10 cellular contexts compared by ENCODE assay signal in the genomic region with DNA sequence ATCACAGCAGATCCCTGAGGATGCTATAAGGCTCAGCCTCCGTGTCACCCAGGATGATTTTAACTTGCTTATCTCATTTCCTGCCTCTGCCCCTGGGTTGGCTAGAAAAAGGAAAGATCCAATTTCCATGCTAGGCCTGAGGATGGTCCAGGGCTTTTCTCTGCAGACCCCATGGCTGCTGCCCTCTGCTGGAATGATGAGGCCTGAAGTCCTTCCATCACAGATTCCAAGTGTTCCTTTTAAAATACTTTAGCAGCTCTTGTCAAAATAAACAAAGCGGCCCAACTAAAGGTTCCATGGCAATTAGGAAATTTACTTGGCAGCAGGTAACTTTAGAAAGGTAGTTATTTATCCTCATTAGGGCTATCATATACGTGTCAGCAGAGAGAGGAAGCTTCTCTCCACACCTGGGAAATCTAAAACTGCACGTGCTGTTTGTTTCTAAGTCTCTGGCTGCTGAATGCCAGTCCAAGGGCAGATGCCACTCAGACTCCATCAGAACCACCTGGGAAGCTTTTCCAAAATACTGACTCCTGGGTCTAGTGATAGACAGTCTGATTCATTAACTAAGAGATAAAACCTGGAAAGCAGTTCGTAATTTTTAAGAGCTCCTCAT.
DNase-seq lines count a peak whose midpoint lies in the region; ATAC-seq lines count a peak whose summit lies in the region.
"Had no signal": no experiment of that assay in that cellular context is flagged by ENCODE, and none has a peak within 500 bp of the region (broad histone marks: within the 10 kb centered on the region; RNA-seq: fewer than 3 reads in every experiment).

No MANE protein-coding gene starts in this region.

- H3K36me3 Mint-ChIP-seq in activated CD8-positive, alpha-beta T cell treated with anti-CD3 and anti-CD28 coated beads, Interleukin-2, amount 10 ng/mL, durations not matched to agents 7 days and 5 days (ENCODE audit: low read depth), result no peaks in the 10 kb centered on the region

- no peak overlapping the region for H2AFZ ChIP-seq in Karpas-422 (ENCODE audit: low read length)

- H3K4me1 ChIP-seq in NT2/D1 (ENCODE audit: insufficient read depth, insufficient read length) (no peaks in the 10 kb centered on the region), Karpas-422 (ENCODE audit: low read length) (no peaks in the 10 kb centered on the region)

- H3K4me3 Mint-ChIP-seq in activated CD8-positive, alpha-beta T cell treated with anti-CD3 and anti-CD28 coated beads, Interleukin-2, amount 10 ng/mL, durations not matched to agents 7 days and 5 days, result no peak overlapping the region
- H3K4me3 Mint-ChIP-seq: dendritic cell treated with granulocyte-macrophage colony-stimulating factor and Interleukin-4, amounts not matched to agents 40 ng/mL and 50 ng/mL, for 4 days had no signal

- no peaks in the 10 kb centered on the region for H3K4me1 Mint-ChIP-seq in activated CD8-positive, alpha-beta T cell treated with anti-CD3 and anti-CD28 coated beads, Interleukin-2, amount 10 ng/mL, durations not matched to agents 7 days and 5 days (ENCODE audit: low read depth)

- H3K79me2 ChIP-seq in Karpas-422 (ENCODE audit: low read length), result no peaks in the 10 kb centered on the region

- no peaks in the 10 kb centered on the region for H3K9me3 Mint-ChIP-seq in activated CD8-positive, alpha-beta T cell treated with anti-CD3 and anti-CD28 coated beads, Interleukin-2, amount 10 ng/mL, durations not matched to agents 7 days and 5 days (ENCODE audit: insufficient read depth)
- H3K9me3 Mint-ChIP-seq: dendritic cell treated with granulocyte-macrophage colony-stimulating factor and Interleukin-4, amounts not matched to agents 40 ng/mL and 50 ng/mL, for 4 days had no signal

- H3K4me2 ChIP-seq in Karpas-422 (ENCODE audit: low read depth, low read length, poor library complexity, severe bottlenecking), result no peak overlapping the region

- no peaks in the 10 kb centered on the region for H3K36me3 ChIP-seq in NT2/D1 (ENCODE audit: insufficient read depth, insufficient read length, low read length)
- H3K36me3 ChIP-seq in Karpas-422 (ENCODE audit: insufficient read depth, low read length), result no peaks in the 10 kb centered on the region

- H4K20me1 ChIP-seq in Karpas-422 (ENCODE audit: insufficient read depth, low read depth, low read length), result no peaks in the 10 kb centered on the region

- H3K9ac ChIP-seq in NT2/D1 (ENCODE audit: insufficient read length, low read depth), result no peak overlapping the region
- H3K9ac ChIP-seq in Karpas-422 (ENCODE audit: low read length), result no peak overlapping the region

- H3K9me3 ChIP-seq in NT2/D1 (ENCODE audit: insufficient read depth, low read length) (no peaks in the 10 kb centered on the region), Karpas-422 (ENCODE audit: low read length) (no peaks in the 10 kb centered on the region)

- ATAC-seq in activated CD8-positive, alpha-beta T cell treated with anti-CD3 and anti-CD28 coated beads, Interleukin-2, amount 10 ng/mL, durations not matched to agents 7 days and 5 days, result no peak
- no peak for ATAC-seq in HG03108 (IDR thresholded peaks at IDR 0.05; ENCODE audit: unreplicated experiment)
- ATAC-seq: K562 had no signal

- H3K27ac Mint-ChIP-seq in activated CD8-positive, alpha-beta T cell treated with anti-CD3 and anti-CD28 coated beads, Interleukin-2, amount 10 ng/mL, durations not matched to agents 7 days and 5 days, result no peak overlapping the region
- H3K27ac Mint-ChIP-seq: dendritic cell treated with granulocyte-macrophage colony-stimulating factor and Interleukin-4, amounts not matched to agents 40 ng/mL and 50 ng/mL, for 4 days had no signal

- no peaks in the 10 kb centered on the region for H3K27me3 ChIP-seq in NT2/D1 (ENCODE audit: insufficient read depth, insufficient read length)
- H3K27me3 ChIP-seq in Karpas-422 (ENCODE audit: low read length), result no peaks in the 10 kb centered on the region

- H3K27ac ChIP-seq in Karpas-422 (ENCODE audit: low read length), result no peak overlapping the region

- H3K4me3 ChIP-seq in NT2/D1 (ENCODE audit: insufficient read length, low read depth), result no peak overlapping the region
- H3K4me3 ChIP-seq in Karpas-422 (ENCODE audit: low read length), result no peak overlapping the region
- H3K4me3 ChIP-seq: K562 had no signal

- CTCF ChIA-PET in activated CD8-positive, alpha-beta T cell treated with anti-CD3 and anti-CD28 coated beads, Interleukin-2, amount 10 ng/mL, durations not matched to agents 7 days and 5 days (lab: Charles Lee), result no interaction called here

- H3K27me3 Mint-ChIP-seq in activated CD8-positive, alpha-beta T cell treated with anti-CD3 and anti-CD28 coated beads, Interleukin-2, amount 10 ng/mL, durations not matched to agents 7 days and 5 days (ENCODE audit: low read depth), result no peaks in the 10 kb centered on the region
- H3K27me3 Mint-ChIP-seq: dendritic cell treated with granulocyte-macrophage colony-stimulating factor and Interleukin-4, amounts not matched to agents 40 ng/mL and 50 ng/mL, for 4 days had no signal

- POLR2A ChIA-PET in activated CD8-positive, alpha-beta T cell treated with anti-CD3 and anti-CD28 coated beads, Interleukin-2, amount 10 ng/mL, durations not matched to agents 7 days and 5 days (lab: Charles Lee), result no interaction called here

- no peaks in the 10 kb centered on the region for H3K9me2 ChIP-seq in Karpas-422 (replicated peaks; ENCODE audit: insufficient read depth, low read length)

- peak; percentile 2 for DNase-seq in NCI-H1092 treated with DMSO at 0.1 percent for 48 hours (lab: John Stamatoyannopoulos, UW)
- DNase-seq in NCI-H1092 (lab: John Stamatoyannopoulos, UW), result no peak
- DNase-seq in NT2/D1 (ENCODE audit: low read depth, low spot score), result peak; percentile 64
- DNase-seq in fibroblast of the conjunctiva (ENCODE audit: low read depth), result peak; percentile 3
- DNase-seq in smooth muscle cell of the brain vasculature (ENCODE audit: low read depth, low spot score), result peak; percentile 15
- no peak for DNase-seq in activated CD8-positive, alpha-beta T cell treated with anti-CD3 and anti-CD28 coated beads, Interleukin-2, amount 10 ng/mL, durations not matched to agents 7 days and 5 days
- DNase-seq in Karpas-422, result no peak

Comparison
In these comparisons a context has a peak if more than half of its experiments do, and no peak if none do; other contexts are left out.
1. DNase-seq: peak in NCI-H1092 treated with DMSO at 0.1 percent for 48 hours (single experiment), NT2/D1 (single experiment), fibroblast of the conjunctiva (single experiment) and smooth muscle cell of the brain vasculature (single experiment); none in NCI-H1092 (single experiment), activated CD8-positive, alpha-beta T cell treated with anti-CD3 and anti-CD28 coated beads, Interleukin-2, amount 10 ng/mL, durations not matched to agents 7 days and 5 days (single experiment) and Karpas-422 (single experiment).